Comparison of ENCODE assay signal across 21 cellular contexts in the genomic region with DNA sequence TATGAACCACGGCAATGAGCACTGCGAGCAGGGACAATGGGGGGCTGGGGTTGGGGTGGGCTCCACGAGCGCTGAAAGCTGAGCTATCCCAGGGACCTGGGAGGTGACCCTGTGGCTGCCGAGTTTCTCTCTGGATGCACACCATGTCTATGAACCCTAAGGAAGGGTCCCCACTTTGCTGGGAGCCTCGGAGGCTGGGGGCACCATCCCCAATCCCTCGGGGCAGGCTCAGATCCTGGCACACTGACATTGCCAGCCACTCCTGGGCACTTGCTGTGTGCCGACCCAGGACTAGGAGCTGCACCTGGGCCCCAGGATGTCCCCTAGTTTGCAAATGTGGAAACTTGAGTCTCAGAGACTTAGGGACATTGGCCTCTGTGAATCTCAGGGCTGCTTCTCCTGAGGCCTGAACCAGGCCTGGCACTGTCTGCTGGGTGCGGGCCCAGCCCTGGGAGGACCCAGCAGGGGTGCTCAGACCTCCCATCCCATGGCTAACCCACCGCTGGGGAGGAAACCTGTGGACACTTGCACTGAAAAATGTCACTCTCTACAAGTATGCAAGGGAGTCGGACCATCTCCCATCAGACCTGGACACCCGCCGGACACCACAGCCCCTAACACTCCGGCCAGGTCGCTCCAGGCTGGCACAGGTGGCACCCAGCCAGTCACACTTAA.
"Had no signal": no experiment of that assay in that cellular context is flagged by ENCODE, and none has a peak within 500 bp of the region (broad histone marks: within the 10 kb centered on the region; RNA-seq: fewer than 3 reads in every experiment).

No MANE protein-coding gene starts in this region.

- ATAC-seq: activated CD4-positive, alpha-beta T cell treated with anti-CD3 and anti-CD28 coated beads for 36 hours; foreskin keratinocyte; stimulated activated effector memory CD8-positive, alpha-beta T cell treated with anti-CD3 and anti-CD28 coated beads, Interleukin-12 subunit alpha, Interleukin-12 subunit beta, amount 100 ng/mL, for 72 hours; T-cell; WTC11 had no signal

- H3K27ac ChIP-seq: ascending aorta, coronary artery, foreskin keratinocyte, thoracic aorta, upper lobe of left lung had no signal

- H3K27me3 Mint-ChIP-seq: activated CD4-positive, alpha-beta T cell treated with anti-CD3 and anti-CD28 coated beads for 36 hours; central memory CD8-positive, alpha-beta T cell; natural killer cell treated with Interleukin-12 subunit alpha and Interleukin-12 subunit beta and Interleukin-15 and Interleukin-18, amount 100 ng/mL, for 72 hours; T-cell had no signal

- H3K4me3 ChIP-seq: ascending aorta, coronary artery, lung, smooth muscle cell, thoracic aorta, upper lobe of left lung had no signal

- H3K27me3 ChIP-seq: ascending aorta, foreskin keratinocyte, upper lobe of left lung had no signal

- H3K4me1 Mint-ChIP-seq: central memory CD8-positive, alpha-beta T cell; WTC11 had no signal

- DNase-seq: activated CD4-positive, alpha-beta T cell treated with anti-CD3 and anti-CD28 coated beads for 36 hours; activated CD4-positive, alpha-beta T cell treated with anti-CD3 and anti-CD28 coated beads, Interleukin-2, amount 50 U/mL, for 48 hours; activated naive CD4-positive, alpha-beta T cell treated with Interleukin-2 at 50 U/mL for 16 hours; foreskin keratinocyte; glutamatergic neuron; hypothalamus; right cardiac atrium; stimulated activated CD4-positive, alpha-beta T cell treated with anti-CD3 and anti-CD28 coated beads, Interleukin-4, amount 100 ng/mL, for 24 hours; T-cell had no signal

- H3K4me2 ChIP-seq: smooth muscle cell had no signal

- FAIRE-seq: keratinocyte had no signal

- H3K27ac Mint-ChIP-seq: activated CD4-positive, alpha-beta T cell treated with anti-CD3 and anti-CD28 coated beads for 36 hours; activated T-helper 1 cell treated with anti-CD3 and anti-CD28 coated beads, Interleukin-12 subunit alpha, Interleukin-12 subunit beta, Interleukin-2, Interleukin-4 antibody, amounts not matched to agents 30 ng/mL and 10 ng/mL and 1 ng/mL, durations not matched to agents 14 hours and 24 hours and 36 hours; natural killer cell treated with Interleukin-12 subunit alpha and Interleukin-12 subunit beta and Interleukin-15 and Interleukin-18, amount 100 ng/mL, for 72 hours; stimulated activated effector memory CD8-positive, alpha-beta T cell treated with anti-CD3 and anti-CD28 coated beads, Interleukin-12 subunit alpha, Interleukin-12 subunit beta, amount 100 ng/mL, for 72 hours; T-cell; WTC11 had no signal

- H3K4me3 Mint-ChIP-seq: activated CD4-positive, alpha-beta T cell treated with anti-CD3 and anti-CD28 coated beads for 36 hours; activated T-helper 1 cell treated with anti-CD3 and anti-CD28 coated beads, Interleukin-12 subunit alpha, Interleukin-12 subunit beta, Interleukin-2, Interleukin-4 antibody, amounts not matched to agents 30 ng/mL and 10 ng/mL and 1 ng/mL, durations not matched to agents 14 hours and 24 hours and 36 hours; central memory CD8-positive, alpha-beta T cell; natural killer cell treated with Interleukin-12 subunit alpha and Interleukin-12 subunit beta and Interleukin-15 and Interleukin-18, amount 100 ng/mL, for 72 hours; stimulated activated effector memory CD8-positive, alpha-beta T cell treated with anti-CD3 and anti-CD28 coated beads, Interleukin-12 subunit alpha, Interleukin-12 subunit beta, amount 100 ng/mL, for 72 hours; T-cell; WTC11 had no signal

- H3K4me1 ChIP-seq: ascending aorta, foreskin keratinocyte, upper lobe of left lung had no signal
